Comparison of ENCODE assay signal across 11 cellular contexts in the genomic region with DNA sequence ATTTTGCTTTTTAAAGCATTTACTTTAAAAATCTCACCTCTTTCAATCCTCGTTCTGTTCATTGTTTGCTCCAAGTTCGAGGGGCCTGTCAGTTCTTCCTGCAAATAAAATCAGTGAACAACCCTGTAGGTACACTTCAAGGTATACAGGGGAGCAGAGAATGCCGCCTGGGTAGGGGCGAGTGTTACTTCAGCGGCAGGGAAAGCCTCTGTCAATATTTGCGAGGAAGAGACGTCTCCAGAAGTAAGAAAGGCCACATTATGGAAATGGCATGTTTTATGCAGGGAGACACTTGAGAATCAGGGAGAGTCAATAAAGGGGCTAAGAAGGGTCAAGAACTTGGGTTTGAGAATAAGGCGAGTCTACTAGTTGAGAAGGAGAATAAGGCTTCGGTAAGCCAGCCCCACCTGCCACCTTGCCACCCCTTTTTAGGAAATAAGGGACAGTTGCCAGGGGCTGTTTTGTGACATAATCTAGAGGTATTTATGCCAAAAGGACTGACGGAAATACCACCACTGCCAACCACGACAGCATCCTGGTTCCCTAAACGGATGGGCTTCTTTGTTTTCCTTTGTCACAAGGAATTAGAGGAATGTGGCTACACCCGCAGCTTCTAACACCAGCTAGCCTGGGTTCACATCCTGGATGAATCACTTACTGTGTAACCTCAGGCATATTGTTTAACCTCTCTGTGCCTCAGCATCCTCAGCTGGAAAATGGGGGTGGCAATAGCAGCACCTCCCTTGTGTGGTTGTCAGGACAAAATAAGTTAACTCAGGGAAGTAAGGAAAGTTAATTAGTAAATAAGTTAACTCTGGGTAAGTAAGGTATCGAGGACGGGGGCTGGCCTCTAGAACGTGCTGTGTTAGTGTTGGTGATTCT.
DNase-seq lines count a peak whose midpoint lies in the region; ATAC-seq and TF ChIP-seq lines count a peak whose summit lies in the region.
"Had no signal": no experiment of that assay in that cellular context is flagged by ENCODE, and none has a peak within 500 bp of the region (broad histone marks: within the 10 kb centered on the region; RNA-seq: fewer than 3 reads in every experiment).

No MANE protein-coding gene starts in this region.

- peaks cover 10% of the 10 kb centered on the region for H3K4me1 ChIP-seq in GM23248 (ENCODE audit: insufficient read depth)
- peaks cover 55% of the 10 kb centered on the region for H3K4me1 ChIP-seq in PC-3 (ENCODE audit: insufficient read depth, low read length)
- peaks cover 14% of the 10 kb centered on the region for H3K4me1 ChIP-seq in neural progenitor cell

- H3F3A ChIP-seq in GM23248 (ENCODE audit: insufficient read depth) (no peaks in the 10 kb centered on the region), PC-3 (ENCODE audit: low read length, unreplicated experiment) (no peaks in the 10 kb centered on the region), neural progenitor cell (ENCODE audit: low read depth) (no peaks in the 10 kb centered on the region)

- no peaks in the 10 kb centered on the region for H4K20me1 ChIP-seq in GM23248 (ENCODE audit: insufficient read depth)
- no peaks in the 10 kb centered on the region for H4K20me1 ChIP-seq in PC-3 (ENCODE audit: low read length)
- no peaks in the 10 kb centered on the region for H4K20me1 ChIP-seq in neural progenitor cell (ENCODE audit: low read depth)

- H3K27me3 ChIP-seq in GM23248 (replicated peaks; ENCODE audit: insufficient read depth) (no peaks in the 10 kb centered on the region), PC-3 (ENCODE audit: low read length) (no peaks in the 10 kb centered on the region), neural progenitor cell (no peaks in the 10 kb centered on the region)

- H3K9me2 ChIP-seq in GM23248 (ENCODE audit: insufficient read depth) (no peaks in the 10 kb centered on the region), PC-3 (replicated peaks; ENCODE audit: low read length) (no peaks in the 10 kb centered on the region)

- H2AFZ ChIP-seq in GM23248 = no peak overlapping the region
- peak overlapping the region; percentile 48 for H2AFZ ChIP-seq in PC-3 (ENCODE audit: low read length)
- H2AFZ ChIP-seq in neural progenitor cell (replicated peaks) = no peak overlapping the region

- peaks cover 9% of the 10 kb centered on the region for H3K4me1 Mint-ChIP-seq in neural progenitor cell

- POLR2A ChIA-PET in PC-3 (lab: Charles Lee; ENCODE audit: unreplicated experiment) = no interaction called here

- H3K36me3 ChIP-seq in GM23248 (ENCODE audit: low read depth) = no peaks in the 10 kb centered on the region
- H3K36me3 ChIP-seq in PC-3 (ENCODE audit: low read depth, low read length) = peaks cover 10% of the 10 kb centered on the region; the same call in 1 of the 2 replicates
- no peaks in the 10 kb centered on the region for H3K36me3 ChIP-seq in neural progenitor cell

- DNase-seq in GM23248 (peak; percentile 52), PC-3 (peak; percentile 99), epithelial cell of prostate (ENCODE audit: low read depth, low spot score) (no peak), neural progenitor cell (ENCODE audit: low spot score) (peak; percentile 46), left ventricle myocardium superior (no peak)
- DNase-seq: activated T-cell treated with anti-CD3 and anti-CD28 coated beads for 4 hours, NCI-H748 treated with DMSO at 0.1 percent for 48 hours, T-helper 17 cell had no signal

- CTCF ChIA-PET in PC-3 (lab: Charles Lee) = no interaction called here

- TSS peak; percentile 92 for BruUV-seq in PC-3 (replicated peaks; lab: Mats Ljungman, UMichigan)

- peak overlapping the region; percentile 22 for H3K4me2 ChIP-seq in GM23248 (ENCODE audit: unreplicated experiment)
- peak overlapping the region; percentile 66 for H3K4me2 ChIP-seq in PC-3 (ENCODE audit: low read length)
- H3K4me2 ChIP-seq in neural progenitor cell = no peak overlapping the region

- H3K9me3 ChIP-seq in GM23248 (ENCODE audit: low read depth) = no peaks in the 10 kb centered on the region
- H3K9me3 ChIP-seq in PC-3 (ENCODE audit: low read length) = no peaks in the 10 kb centered on the region
- H3K9me3 ChIP-seq in neural progenitor cell (ENCODE audit: low read depth) = peaks cover 4% of the 10 kb centered on the region

- no peak overlapping the region for H3K9ac ChIP-seq in GM23248
- peak overlapping the region; percentile 37 for H3K9ac ChIP-seq in PC-3 (ENCODE audit: low read length)
- no peak overlapping the region for H3K9ac ChIP-seq in neural progenitor cell

- TF ChIP-seq CTCF in PC-3 (conservative IDR thresholded peaks at IDR 0.05; ENCODE audit: low read depth, low read length) = no peak
- TF ChIP-seq CTCF in neural progenitor cell (IDR thresholded peaks at IDR 0.05) = no peak

- in situ Hi-C loops in GM23248 (cut with MboI) = no loop called here

- H3K4me3 Mint-ChIP-seq in neural progenitor cell = no peak overlapping the region

- peaks cover 3% of the 10 kb centered on the region for H3K36me3 Mint-ChIP-seq in neural progenitor cell

- peaks cover 8% of the 10 kb centered on the region for H3K27me3 Mint-ChIP-seq in neural progenitor cell (ENCODE audit: insufficient read depth, low read depth)
- H3K27me3 Mint-ChIP-seq: T-helper 17 cell had no signal

- 63 to 64% methylated on average over 16 of the region's 16 CpGs for whole genome bisulfite sequencing in GM23248 (ENCODE audit: low coverage in 1 of 2, low lambda C conversion rate in 2 of 2, missing lambda C conversion rate in 2 of 2), 2 experiments

- H3K9me3 Mint-ChIP-seq in neural progenitor cell = peaks cover 22% of the 10 kb centered on the region

- intact Hi-C loops in PC-3 (cut with micrococcal nuclease) (loop anchor here (5.0 to 10.0 kb wide), 3 partner anchors 169 to 734 kb away; partner anchors contain the start of gene WASHC4), left ventricle myocardium superior (cut with micrococcal nuclease) (no loop called here)

- H3K4me3 ChIP-seq in GM23248 (no peak overlapping the region), PC-3 (ENCODE audit: low read length) (peak overlapping the region; percentile 39), neural progenitor cell (no peak overlapping the region)

- H3K27ac ChIP-seq in GM23248 = no peak overlapping the region
- peak overlapping the region; percentile 83 for H3K27ac ChIP-seq in PC-3 (ENCODE audit: low read length)
- H3K27ac ChIP-seq in epithelial cell of prostate = peak overlapping the region; percentile 27
- H3K27ac ChIP-seq in neural progenitor cell = no peak overlapping the region

- no peak overlapping the region for H3K27ac Mint-ChIP-seq in neural progenitor cell

- ATAC-seq in PC-3 = peak; percentile 87
- ATAC-seq in left ventricle myocardium superior = no peak
- ATAC-seq in HG03460 (IDR thresholded peaks at IDR 0.05; ENCODE audit: unreplicated experiment) = no peak
- no peak for ATAC-seq in HG02884 (IDR thresholded peaks at IDR 0.05; ENCODE audit: unreplicated experiment)
- no peak for ATAC-seq in HG02938 (IDR thresholded peaks at IDR 0.05; ENCODE audit: unreplicated experiment)

- H3K79me2 ChIP-seq in GM23248 (ENCODE audit: insufficient read depth) (no peaks in the 10 kb centered on the region), PC-3 (ENCODE audit: low read length) (no peaks in the 10 kb centered on the region), neural progenitor cell (ENCODE audit: low read depth) (no peaks in the 10 kb centered on the region)

Comparison
In these comparisons a context has a peak if more than half of its experiments do, and no peak if none do; other contexts are left out.
1. DNase-seq: peak in GM23248 (single experiment), PC-3 (single experiment) and neural progenitor cell (single experiment); none in epithelial cell of prostate (single experiment) and left ventricle myocardium superior (single experiment).
2. H3K27ac ChIP-seq: peak in PC-3 (single experiment) and epithelial cell of prostate (single experiment); none in GM23248 (single experiment) and neural progenitor cell (single experiment).